In genomic region chr4:114400531-114400930, GRCh38 we compare ENCODE assay signal across 1 cellular context.
TF ChIP-seq lines count a peak whose summit lies in the region.

No MANE protein-coding gene starts in this region.

TF ChIP-seq in HCT116, 20 proteins besides CTCF, POLR2A, EP300 and RAD21 (continued from another document):
- TF ChIP-seq REST (IDR thresholded peaks at IDR 0.05; ENCODE audit: low read depth): no peak
- no peak for TF ChIP-seq ZNF274 (IDR thresholded peaks at IDR 0.05; ENCODE audit: low read depth, low read length)
